ENCODE assay signal across 7 cellular contexts in the genomic region with DNA sequence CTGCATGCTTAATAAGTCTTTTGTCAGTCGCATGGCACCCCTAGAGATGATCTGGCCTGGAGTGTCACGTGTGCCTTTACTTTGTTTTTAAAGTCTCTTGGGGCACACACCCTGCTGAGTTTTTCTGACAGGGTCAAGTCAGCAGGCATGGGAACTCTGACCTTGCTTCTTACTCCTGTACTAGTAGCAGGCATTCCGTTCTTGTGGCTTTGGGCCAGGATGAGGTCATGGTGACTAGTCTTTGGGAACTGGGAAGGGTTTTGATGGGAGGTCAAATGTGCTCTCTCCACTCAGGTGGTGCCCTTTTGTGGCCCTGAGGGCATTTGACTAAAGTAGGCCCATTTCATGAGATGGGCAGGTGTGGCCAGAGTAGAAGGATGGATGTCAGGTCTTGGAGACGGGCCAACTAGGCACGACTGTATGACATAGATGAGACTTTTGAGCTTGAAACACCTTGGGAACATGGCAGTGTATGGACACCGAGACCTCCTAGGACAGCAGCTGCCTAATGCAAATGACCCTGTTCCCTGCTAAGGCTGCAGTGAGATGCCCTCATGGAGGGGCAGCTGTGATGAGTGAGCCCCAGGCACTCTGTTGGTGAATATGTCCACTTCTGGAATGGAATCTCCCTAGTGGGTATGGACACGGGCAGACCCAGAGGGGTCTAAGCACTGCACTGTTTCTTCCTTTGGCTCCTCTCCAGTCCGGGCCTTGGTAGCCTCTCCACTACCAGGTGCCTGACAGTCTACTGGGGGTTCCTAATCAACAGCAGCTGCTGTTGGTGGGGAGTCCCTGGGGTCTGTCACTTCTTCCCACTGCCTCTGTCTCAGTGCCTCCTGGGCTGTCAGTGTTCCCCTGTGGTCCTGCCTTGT. TPM values are rescaled to one million over a fixed set of nuclear protein-coding genes. Genes with fewer than 3 reads are reported as not detected.
A peak's percentile ranks its signal among the peaks of the same experiment; 100 is the strongest.
DNase-seq lines count a peak whose midpoint lies in the region; ATAC-seq and TF ChIP-seq lines count a peak whose summit lies in the region.

No MANE protein-coding gene starts in this region.

- no peak overlapping the region; a peak in 1 of 5 replicates for H3K4me3 Mint-ChIP-seq in H9
- H3K4me3 Mint-ChIP-seq in glutamatergic neuron (ENCODE audit: unreplicated experiment): no peak overlapping the region

- no peak overlapping the region for H3K4ac ChIP-seq in H9 (ENCODE audit: low read depth, low read length)

- H3K9me3 ChIP-seq in H9 (ENCODE audit: control insufficient read depth, low read depth, low read length): no peaks in the 10 kb centered on the region

- no peak for ATAC-seq in HG02938 (IDR thresholded peaks at IDR 0.05; ENCODE audit: unreplicated experiment)

- no peak overlapping the region for H2BK12ac ChIP-seq in H9 (ENCODE audit: insufficient read length, low read depth, low read length)

- H4K5ac ChIP-seq in H9 (ENCODE audit: insufficient read length, low read depth, low read length): no peak overlapping the region

- no peak overlapping the region for H2AK5ac ChIP-seq in H9 (ENCODE audit: insufficient read length, low read length)

- no CpG with 5 or more reads among the region's 8 CpGs for WGBS in H9 (ENCODE audit: extremely low coverage, insufficient read length, low lambda C conversion rate)

- H3K4me2 ChIP-seq in H9 (ENCODE audit: insufficient read depth, insufficient read length, low read length): no peak overlapping the region

- TF ChIP-seq CTCF in H9 (conservative IDR thresholded peaks at IDR 0.05) (peak; percentile 56), glutamatergic neuron (IDR thresholded peaks at IDR 0.05; ENCODE audit: partially characterized antibody, unreplicated experiment) (no peak)

- H3K27ac Mint-ChIP-seq in H9: peak overlapping the region in 2 of 3 experiments; percentile 24 to 86; a peak in 6 of 7 replicates
- H3K27ac Mint-ChIP-seq in glutamatergic neuron (ENCODE audit: unreplicated experiment): peak overlapping the region; percentile 22

- no peaks in the 10 kb centered on the region for H3K27me3 ChIP-seq in H9 (ENCODE audit: insufficient read depth, low read length)

- no peak overlapping the region for H3K56ac ChIP-seq in H9 (ENCODE audit: insufficient read length, low read depth, low read length)

- H3T11ph ChIP-seq in H9 (ENCODE audit: low read length): no peak overlapping the region

- H3K9ac ChIP-seq in H9 (ENCODE audit: extremely low read depth, insufficient read length, low read length): no peak overlapping the region

- H3K4me1 Mint-ChIP-seq in H9 (peaks cover 19 to 22% of the 10 kb centered on the region in 2 experiments), glutamatergic neuron (ENCODE audit: low read depth, unreplicated experiment) (peaks cover 15% of the 10 kb centered on the region)

- no peak overlapping the region for H4K8ac ChIP-seq in H9 (replicated peaks; ENCODE audit: insufficient read length, low read depth, low read length)

- no peak overlapping the region for H2AFZ ChIP-seq in H9 (ENCODE audit: low read length)

- H4K20me1 ChIP-seq in H9 (ENCODE audit: control insufficient read depth, insufficient read depth, insufficient read length): no peaks in the 10 kb centered on the region

- H3K36me3 Mint-ChIP-seq in H9 (ENCODE audit: insufficient read depth in 1 of 3, low read depth in 3 of 3) (peaks cover 37 to 67% (median 44%) of the 10 kb centered on the region in 3 experiments), glutamatergic neuron (ENCODE audit: unreplicated experiment) (peaks cover 6% of the 10 kb centered on the region)

- DNase-seq in H9 (peak; percentile 50), RPMI8226 (peak; percentile 32), glutamatergic neuron (no peak), NCI-H526 (lab: John Stamatoyannopoulos, UW) (no peak)
- DNase-seq in stimulated activated CD8-positive, alpha-beta memory T cell treated with anti-CD3 and anti-CD28 coated beads, Interleukin-4, amount 100 ng/mL, for 48 hours: peak; percentile 23
- DNase-seq in stimulated activated CD4-positive, alpha-beta T cell treated with anti-CD3 and anti-CD28 coated beads, Interleukin-2, amount 100 ng/mL, for 48 hours: no peak

- H3K79me2 ChIP-seq in H9 (ENCODE audit: insufficient read depth, low read length): no peaks in the 10 kb centered on the region

- no peak overlapping the region for H2BK5ac ChIP-seq in H9 (ENCODE audit: insufficient read length, low read length)

- no peak overlapping the region for H2BK20ac ChIP-seq in H9 (ENCODE audit: low read depth, low read length, poor library complexity, severe bottlenecking)

- no peak overlapping the region for H2BK15ac ChIP-seq in H9 (ENCODE audit: low read depth, low read length)

- H3K27me3 Mint-ChIP-seq in H9 (ENCODE audit: low read depth) (no peaks in the 10 kb centered on the region), glutamatergic neuron (ENCODE audit: unreplicated experiment) (peaks cover 6% of the 10 kb centered on the region)

- H3K23me2 ChIP-seq in H9 (ENCODE audit: insufficient read length, low read depth, low read length, poor library complexity, severe bottlenecking): no peaks in the 10 kb centered on the region

- H3K27ac ChIP-seq in H9 (ENCODE audit: insufficient read length, low read depth, low read length): no peak overlapping the region

- H3K14ac ChIP-seq in H9 (ENCODE audit: insufficient read depth, low read length): no peak overlapping the region

- no peaks in the 10 kb centered on the region for H3K79me1 ChIP-seq in H9 (ENCODE audit: insufficient read depth, low read depth, low read length, poor library complexity, severe bottlenecking)

- no peak overlapping the region for H4K91ac ChIP-seq in H9 (ENCODE audit: insufficient read length, low read depth, low read length)

- H3K9me3 Mint-ChIP-seq in H9 (no peaks in the 10 kb centered on the region), glutamatergic neuron (ENCODE audit: unreplicated experiment) (peaks cover 19% of the 10 kb centered on the region)

- H3K23ac ChIP-seq in H9 (ENCODE audit: insufficient read length, low read depth, low read length): no peak overlapping the region

- H2BK120ac ChIP-seq in H9 (ENCODE audit: low read depth, low read length, poor library complexity, severe bottlenecking): no peak overlapping the region

- H3K18ac ChIP-seq in H9 (ENCODE audit: insufficient read length, low read depth, low read length): no peak overlapping the region

- H3K4me1 ChIP-seq in H9 (ENCODE audit: insufficient read depth, low read length): no peaks in the 10 kb centered on the region; the same call in 1 of the 2 replicates

RNA-seq across cellular contexts. Expression of a gene that starts 16.4 kb away (rescaled TPM):
- total RNA-seq in H9 (2021) (53.7 and 54.8 TPM in 2 replicates), glutamatergic neuron (ENCODE audit: unreplicated experiment) (47.2 TPM)

Comparison
In these comparisons a context has a peak if more than half of its experiments do, and no peak if none do; other contexts are left out.
1. DNase-seq: peak in H9 (single experiment), RPMI8226 (single experiment) and stimulated activated CD8-positive, alpha-beta memory T cell treated with anti-CD3 and anti-CD28 coated beads, Interleukin-4, amount 100 ng/mL, for 48 hours (single experiment); none in glutamatergic neuron (single experiment), NCI-H526 (0 of 2) and stimulated activated CD4-positive, alpha-beta T cell treated with anti-CD3 and anti-CD28 coated beads, Interleukin-2, amount 100 ng/mL, for 48 hours (0 of 2).